ENCODE assay signal across 12 cellular contexts in genomic region chr21:43757601-43758000, GRCh38. TPM values are rescaled to one million over a fixed set of nuclear protein-coding genes. Genes with fewer than 3 reads are reported as not detected.
DNase-seq lines count a peak whose midpoint lies in the region; ATAC-seq and TF ChIP-seq lines count a peak whose summit lies in the region.
"Had no signal": no experiment of that assay in that cellular context is flagged by ENCODE, and none has a peak within 500 bp of the region (broad histone marks: within the 10 kb centered on the region; RNA-seq: fewer than 3 reads in every experiment).

No MANE protein-coding gene starts in this region.

- H3K27me3 Mint-ChIP-seq in nephron progenitor cell (ENCODE audit: low read depth, poor library complexity), result no peaks in the 10 kb centered on the region

- H3K4me3 ChIP-seq in coronary artery (peak overlapping the region; percentile 25), upper lobe of left lung (no peak overlapping the region)

- no peak for ATAC-seq in upper lobe of left lung (ENCODE audit: low FRiP score in 2 of 2)
- ATAC-seq: Panc1 had no signal

- peak overlapping the region; percentile 83 for H3K27ac Mint-ChIP-seq in nephron progenitor cell

- TF ChIP-seq EP300 in upper lobe of left lung (IDR thresholded peaks at IDR 0.05), result no peak

- no peaks in the 10 kb centered on the region for H3K9me3 ChIP-seq in upper lobe of left lung
- H3K9me3 ChIP-seq: Caco-2 had no signal

- DNase-seq in coronary artery (ENCODE audit: low spot score) (no peak), nephron progenitor cell (no peak), upper lobe of left lung (peak; percentile 64 to 72), midbrain (lab: John Stamatoyannopoulos, UW) (no peak), mesenteric fat pad (ENCODE audit: low spot score) (no peak), AG08396 (ENCODE audit: low spot score) (no peak)
- DNase-seq: activated CD4-positive, alpha-beta T cell treated with anti-CD3 and anti-CD28 coated beads, Interleukin-2, amount 50 U/mL, for 1 hour; Caco-2; NCI-H1436; T-helper 2 cell had no signal

- H3K4me1 ChIP-seq in upper lobe of left lung, result peaks cover 13 to 23% (median 19%) of the 10 kb centered on the region in 4 donors
- H3K4me1 ChIP-seq: Caco-2 had no signal

- H3K4me3 Mint-ChIP-seq in nephron progenitor cell, result no peak overlapping the region

- no peak for TF ChIP-seq POLR2A in upper lobe of left lung (IDR thresholded peaks at IDR 0.05)

- peaks cover 0 to 81% (median 74%) of the 10 kb centered on the region in 4 donors for H3K36me3 ChIP-seq in upper lobe of left lung

- 63 to 90% methylated on average over 10 to 16 of the region's 16 CpGs for WGBS in upper lobe of left lung, 2 donors

- H3K9me3 Mint-ChIP-seq in nephron progenitor cell, result no peaks in the 10 kb centered on the region

- peaks cover 21% of the 10 kb centered on the region for H3K4me1 Mint-ChIP-seq in nephron progenitor cell

- H3K36me3 Mint-ChIP-seq in nephron progenitor cell (ENCODE audit: low read depth), result peaks cover 23% of the 10 kb centered on the region

- TF ChIP-seq CTCF in VCaP (conservative IDR thresholded peaks at IDR 0.05) (no peak), coronary artery (IDR thresholded peaks at IDR 0.05) (no peak), nephron progenitor cell (IDR thresholded peaks at IDR 0.05) (no peak), upper lobe of left lung (IDR thresholded peaks at IDR 0.05) (no peak)

- H3K27me3 ChIP-seq in upper lobe of left lung, result no peaks in the 10 kb centered on the region

- H3K27ac ChIP-seq in VCaP, result peak overlapping the region; percentile 20; the same call in 1 of the 2 replicates
- peak overlapping the region; percentile 60 to 61 for H3K27ac ChIP-seq in coronary artery
- H3K27ac ChIP-seq in upper lobe of left lung, result peak overlapping the region; percentile 78 to 85 (median 80)

RNA-seq across cellular contexts. Expression of gene CSTB, which starts 18.5 kb away (rescaled TPM):
- total RNA-seq in upper lobe of left lung, result 100 to 1,000 TPM in 2 of 6 donors, 10 to 100 TPM in 4; 19.9 to 122 (median 51.3) TPM
- 84.9 TPM for total RNA-seq in mesenteric fat pad

RNA-seq across cellular contexts. Expression of gene RRP1, which starts 31.8 kb away (rescaled TPM):
- total RNA-seq in upper lobe of left lung (10 to 100 TPM; 12.0 to 25.1 (median 20.9) TPM), mesenteric fat pad (29.8 TPM)

RNA-seq across cellular contexts. Expression of gene PDXK, which starts 38.7 kb away (rescaled TPM):
- total RNA-seq in upper lobe of left lung (100 to 1,000 TPM; 105 to 301 (median 207) TPM), mesenteric fat pad (261 TPM)

Comparison
In these comparisons a context has a peak if more than half of its experiments do, and no peak if none do; other contexts are left out.
1. H3K27ac ChIP-seq: peak in every context shown above with its lines; median percentile 80 in upper lobe of left lung; 60 in coronary artery; 20 in VCaP.
2. DNase-seq: peak in upper lobe of left lung (2 of 2); none in coronary artery (single experiment), nephron progenitor cell (single experiment), midbrain (single experiment), mesenteric fat pad (single experiment) and AG08396 (single experiment).